14 cellular contexts compared by ENCODE assay signal in genomic region chr7:106480161-106480579, GRCh38.
DNase-seq lines count a peak whose midpoint lies in the region; ATAC-seq, FAIRE-seq and TF ChIP-seq lines count a peak whose summit lies in the region.
"Had no signal": no experiment of that assay in that cellular context is flagged by ENCODE, and none has a peak within 500 bp of the region (broad histone marks: within the 10 kb centered on the region; RNA-seq: fewer than 3 reads in every experiment).

No MANE protein-coding gene starts in this region.

- RAD21 ChIA-PET in GM12878 (lab: Charles Lee; ENCODE audit: unreplicated experiment) = no interaction called here

- TF ChIP-seq EP300 in GM12878 (IDR thresholded peaks at IDR 0.05; ENCODE audit: borderline replicate concordance in 1 of 2, control insufficient read depth in 1 of 2, low read depth in 2 of 2, low read length in 2 of 2) = peak; percentile 28 to 33; a peak in 2 of 4 replicates

- CTCF ChIA-PET in GM12878 (lab: Yijun Ruan, JAX) (interaction anchor here (1.4 kb wide), 1 partner anchor 791 kb away, joined by 3 read pairs; no protein-coding TSS in a partner anchor), Caco-2 (lab: Charles Lee) (no interaction called here)

- WGBS in GM12878 (ENCODE audit: insufficient coverage, insufficient replicate concordance, low lambda C conversion rate, missing lambda C conversion rate) = 28% methylated on average over 1 of the region's 1 CpG
- 67% methylated on average over 1 of the region's 1 CpG for WGBS in prostate gland

- DNase-seq in GM12878 (ENCODE audit: low read depth, low spot score) (no peak), NCI-H146 (lab: John Stamatoyannopoulos, UW) (no peak), prostate gland (ENCODE audit: low spot score) (no peak), Caco-2 (no peak), NCI-H524 treated with DMSO at 0.1 percent for 48 hours (lab: John Stamatoyannopoulos, UW) (no peak)
- DNase-seq: activated CD4-positive, alpha-beta T cell treated with anti-CD3 and anti-CD28 coated beads, Interleukin-2, amount 50 U/mL, for 4 hours; KBM-7; NCI-H345; SJCRH30 had no signal

- no peak for TF ChIP-seq RAD21 in GM12878 (IDR thresholded peaks at IDR 0.05; ENCODE audit: insufficient read depth, low read depth, low read length)

- H3K4me3 ChIP-seq in GM12878 (no peak overlapping the region), prostate gland (no peak overlapping the region), Caco-2 (ENCODE audit: low read depth, low read length) (no peak overlapping the region)
- H3K4me3 ChIP-seq: SJCRH30 had no signal

- BruUV-seq in GM12878 (replicated peaks; lab: Mats Ljungman, UMichigan) (no TSS peak), Caco-2 (replicated peaks; lab: Mats Ljungman, UMichigan) (no TSS peak)

- no peak overlapping the region for H3K9ac ChIP-seq in GM12878 (ENCODE audit: control insufficient read depth, insufficient read depth, low read length)

- H3K79me2 ChIP-seq in GM12878 (ENCODE audit: control insufficient read depth, insufficient read depth, low read length) = no peaks in the 10 kb centered on the region

- H3K4me1 ChIP-seq in GM12878 (ENCODE audit: control insufficient read depth, insufficient read depth, low read length) (peaks cover 11% of the 10 kb centered on the region), prostate gland (replicated peaks) (no peaks in the 10 kb centered on the region), Caco-2 (no peaks in the 10 kb centered on the region)
- H3K4me1 ChIP-seq: SJCRH30 had no signal

- H3K27me3 Mint-ChIP-seq in Caco-2 (ENCODE audit: insufficient read depth, unreplicated experiment) = no peaks in the 10 kb centered on the region

- FAIRE-seq in GM12878 (lab: Jason Lieb, UNC) = peak; percentile 23
- FAIRE-seq: bronchial epithelial cell, D721Med had no signal

- H3K4me3 Mint-ChIP-seq in Caco-2 (ENCODE audit: unreplicated experiment) = no peak overlapping the region

- H4K20me1 ChIP-seq in GM12878 (ENCODE audit: control insufficient read depth, insufficient read depth) = no peaks in the 10 kb centered on the region

- no peak for TF ChIP-seq CTCF in GM12878 (IDR thresholded peaks at IDR 0.05 in 2 of 3, conservative IDR thresholded peaks at IDR 0.05 in 1 of 3; ENCODE audit: control insufficient read depth in 2 of 3, extremely low read depth in 1 of 3, insufficient read depth in 1 of 3, low read depth in 3 of 3, low read length in 3 of 3)
- TF ChIP-seq CTCF in prostate gland (IDR thresholded peaks at IDR 0.05) = no peak
- TF ChIP-seq CTCF in Caco-2 (IDR thresholded peaks at IDR 0.05; ENCODE audit: insufficient read depth in 1 of 2, low read depth in 1 of 2, low read length in 1 of 2, severe bottlenecking in 1 of 2, unreplicated experiment in 1 of 2) = no peak

- H3K36me3 Mint-ChIP-seq in Caco-2 (ENCODE audit: insufficient read depth, unreplicated experiment) = no peaks in the 10 kb centered on the region

- ATAC-seq in GM18858 (IDR thresholded peaks at IDR 0.05; ENCODE audit: unreplicated experiment) = peak; percentile 62
- ATAC-seq in GM21381 (IDR thresholded peaks at IDR 0.05; ENCODE audit: unreplicated experiment) = peak; percentile 67
- peak; percentile 75 for ATAC-seq in HG03039 (IDR thresholded peaks at IDR 0.05; ENCODE audit: unreplicated experiment)
- peak; percentile 85 for ATAC-seq in GM12878

- peak overlapping the region; percentile 19; the same call in 1 of the 2 replicates for H3K4me2 ChIP-seq in GM12878 (ENCODE audit: control insufficient read depth, insufficient read depth)

- H3K9me3 Mint-ChIP-seq in Caco-2 (ENCODE audit: unreplicated experiment) = no peaks in the 10 kb centered on the region

- no peaks in the 10 kb centered on the region for H3K27me3 ChIP-seq in GM12878 (replicated peaks in 1 of 2; ENCODE audit: control insufficient read depth in 2 of 2, insufficient read depth in 2 of 2, low read length in 1 of 2)
- no peaks in the 10 kb centered on the region for H3K27me3 ChIP-seq in prostate gland (replicated peaks; ENCODE audit: insufficient read depth)
- H3K27me3 ChIP-seq in Caco-2 (replicated peaks; ENCODE audit: control insufficient read depth, insufficient read depth, low read length) = no peaks in the 10 kb centered on the region
- H3K27me3 ChIP-seq: SJCRH30 had no signal

- SMC1A ChIA-PET in GM12878 (lab: Charles Lee; ENCODE audit: uncharacterized antibody, unreplicated experiment) = interaction anchor here (1.0 to 1.1 kb wide), 2 partner anchors 16 to 18 kb away, joined by 3 read pairs; no protein-coding TSS in a partner anchor

- H3K9me3 ChIP-seq in GM12878 (replicated peaks; ENCODE audit: control insufficient read depth, insufficient read depth, low read length) (no peaks in the 10 kb centered on the region), prostate gland (no peaks in the 10 kb centered on the region), Caco-2 (no peaks in the 10 kb centered on the region)
- H3K9me3 ChIP-seq: SJCRH30 had no signal

- H3K36me3 ChIP-seq in GM12878 (ENCODE audit: control insufficient read depth in 2 of 2, insufficient read depth in 2 of 2, low read length in 1 of 2) = no peaks in the 10 kb centered on the region
- no peaks in the 10 kb centered on the region for H3K36me3 ChIP-seq in prostate gland
- H3K36me3 ChIP-seq in Caco-2 (ENCODE audit: control insufficient read depth, insufficient read depth, low read length) = no peaks in the 10 kb centered on the region
- H3K36me3 ChIP-seq: SJCRH30 had no signal

- no peak overlapping the region; the same call in 1 of the 2 replicates for H3K27ac ChIP-seq in GM12878 (ENCODE audit: control insufficient read depth, insufficient read depth)
- no peak overlapping the region for H3K27ac ChIP-seq in prostate gland
- H3K27ac ChIP-seq: SJCRH30 had no signal

- no peaks in the 10 kb centered on the region for H3K4me1 Mint-ChIP-seq in Caco-2 (ENCODE audit: low read depth, unreplicated experiment)

- TF ChIP-seq POLR2A in GM12878 (IDR thresholded peaks at IDR 0.05; ENCODE audit: low read depth, low read length) (no peak), prostate gland (IDR thresholded peaks at IDR 0.05) (no peak)

- in situ Hi-C loops in GM12878 (cut with MboI) = no loop called here

- POLR2A ChIA-PET in GM12878 (lab: Charles Lee) (no interaction called here), Caco-2 (lab: Charles Lee) (no interaction called here)

- H2AFZ ChIP-seq in GM12878 (ENCODE audit: control insufficient read depth, low read depth, low read length) = no peak overlapping the region; the same call in 1 of the 2 replicates

- H3K27ac Mint-ChIP-seq in Caco-2 (ENCODE audit: unreplicated experiment) = no peak overlapping the region

- intact Hi-C loops in GM12878 (cut with micrococcal nuclease; ENCODE audit: unreplicated experiment) = no loop called here
- intact Hi-C loops in prostate gland (cut with DNase I) = no loop called here
- intact Hi-C loops in Caco-2 (cut with micrococcal nuclease; ENCODE audit: unreplicated experiment) = no loop called here

TF ChIP-seq in GM12878, 131 proteins besides CTCF, POLR2A, EP300 and RAD21 (continues in another document):
- TF ChIP-seq MEF2A (IDR thresholded peaks at IDR 0.05; ENCODE audit: insufficient read depth, low read depth, low read length) (0 out of 2 replicates have a peak, but pooled peaks have one; percentile 12), SKIL (IDR thresholded peaks at IDR 0.05; ENCODE audit: low read depth, poor library complexity, severe bottlenecking) (peak; percentile 41), HDGF (IDR thresholded peaks at IDR 0.05) (no peak), ATF2 (IDR thresholded peaks at IDR 0.05; ENCODE audit: low read length) (peak; percentile 32; the same call in 1 of the 2 replicates), IRF3 (IDR thresholded peaks at IDR 0.05) (no peak), ZNF24 (IDR thresholded peaks at IDR 0.05) (no peak), NFIC (IDR thresholded peaks at IDR 0.05; ENCODE audit: low read depth, low read length) (peak; percentile 46; the same call in 1 of the 2 replicates), IKZF1 (conservative IDR thresholded peaks at IDR 0.05) (no peak)
